ENCODE assay signal across 22 cellular contexts in the genomic region with DNA sequence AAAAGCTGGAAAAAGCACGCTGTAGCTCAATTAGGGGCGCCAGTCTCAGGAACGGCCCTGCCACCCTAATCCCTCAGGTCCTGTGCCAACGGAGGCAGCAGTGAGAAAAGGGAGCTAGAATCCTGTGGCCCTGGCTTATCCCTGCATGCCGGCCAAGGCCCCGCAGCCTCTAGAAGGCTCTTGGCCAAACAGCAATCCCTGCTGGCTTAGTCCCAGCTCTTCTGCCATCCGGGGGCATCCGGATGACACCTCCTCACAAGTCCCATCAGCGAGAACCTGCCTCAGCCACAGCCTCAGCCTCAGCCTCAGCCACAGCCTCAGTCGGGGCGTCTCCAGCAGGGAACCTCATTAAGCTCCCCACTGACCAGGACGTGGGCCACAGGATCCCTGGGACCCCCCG.
DNase-seq lines count a peak whose midpoint lies in the region; ATAC-seq, FAIRE-seq and TF ChIP-seq lines count a peak whose summit lies in the region.
"Had no signal": no experiment of that assay in that cellular context is flagged by ENCODE, and none has a peak within 500 bp of the region (broad histone marks: within the 10 kb centered on the region; RNA-seq: fewer than 3 reads in every experiment).

No MANE protein-coding gene starts in this region.

- peak overlapping the region; percentile 93 to 99 (median 97) for H3K4me2 ChIP-seq in BLaER1 treated with 17β-estradiol and CSF1 and Interleukin-3, amounts not matched to agents 10 nM and 100 nM
- peak overlapping the region; percentile 74 for H3K4me2 ChIP-seq in skeletal muscle satellite cell (ENCODE audit: low read length)

- H3K4me1 ChIP-seq in BLaER1 treated with 17β-estradiol and CSF1 and Interleukin-3, amounts not matched to agents 10 nM and 100 nM, result peaks cover 53 to 88% (median 81%) of the 10 kb centered on the region in 10 experiments
- H3K4me1 ChIP-seq in muscle layer of duodenum (ENCODE audit: control insufficient read depth in 1 of 2, insufficient read depth in 2 of 2, low read length in 2 of 2) (peaks cover 0 to 34% of the 10 kb centered on the region in 2 donors), skeletal muscle satellite cell (ENCODE audit: control insufficient read depth, insufficient read depth, low read length) (peaks cover 17% of the 10 kb centered on the region)
- H3K4me1 ChIP-seq: parathyroid adenoma had no signal

- peak; percentile 29 for DNase-seq in cerebellar cortex (ENCODE audit: low spot score)
- no peak for DNase-seq in dermis blood vessel endothelial cell
- no peak for DNase-seq in GM12892 (ENCODE audit: insufficient read length)
- DNase-seq: activated CD4-positive, alpha-beta T cell treated with anti-CD3 and anti-CD28 coated beads, Interleukin-2, amount 10 ng/mL, durations not matched to agents 7 days and 5 days; effector CD8-positive, alpha-beta T cell; naive B cell; NCI-H510A; stimulated activated CD4-positive, alpha-beta T cell treated with anti-CD3 and anti-CD28 coated beads, Interleukin-2, amount 100 ng/mL, for 24 hours; T-helper 17 cell had no signal

- FAIRE-seq in GM12892 (lab: Jason Lieb, UNC), result no peak
- FAIRE-seq: A204.1, astrocyte had no signal

- H3K9me3 ChIP-seq in BLaER1 treated with 17β-estradiol and CSF1 and Interleukin-3, amounts not matched to agents 10 nM and 100 nM (replicated peaks in 1 of 11), result no peaks in the 10 kb centered on the region
- H3K9me3 ChIP-seq in muscle layer of duodenum (ENCODE audit: control insufficient read depth in 1 of 2, low read length in 2 of 2) (no peaks in the 10 kb centered on the region), skeletal muscle satellite cell (replicated peaks; ENCODE audit: low read length) (no peaks in the 10 kb centered on the region)
- H3K9me3 ChIP-seq: thoracic aorta had no signal

- H3K4me3 ChIP-seq in BLaER1 treated with 17β-estradiol and CSF1 and Interleukin-3, amounts not matched to agents 10 nM and 100 nM, result peak overlapping the region in 8 of 10 experiments; percentile 61 to 79 (median 68); a peak in 14 of 20 replicates
- H3K4me3 ChIP-seq in muscle layer of duodenum (ENCODE audit: low read depth in 1 of 2, low read length in 2 of 2) (no peak overlapping the region), skeletal muscle satellite cell (ENCODE audit: low read length) (no peak overlapping the region)
- H3K4me3 ChIP-seq: lung, skin epidermis, thoracic aorta had no signal

- ATAC-seq in HG03571 (IDR thresholded peaks at IDR 0.05; ENCODE audit: unreplicated experiment) (no peak), HG02840 (IDR thresholded peaks at IDR 0.05; ENCODE audit: low FRiP score, unreplicated experiment) (no peak)
- ATAC-seq: activated naive CD4-positive, alpha-beta T cell treated with anti-CD3 and anti-CD28 coated beads, Interleukin-2, amount 50 U/mL, for 72 hours; stimulated activated effector memory CD8-positive, alpha-beta T cell treated with anti-CD3 and anti-CD28 coated beads, Interleukin-12 subunit alpha, Interleukin-12 subunit beta, amount 100 ng/mL, for 72 hours; T-helper 17 cell had no signal

- peak overlapping the region in 10 of 11 experiments; percentile 49 to 91 (median 82); a peak in 21 of 22 replicates for H3K9ac ChIP-seq in BLaER1 treated with 17β-estradiol and CSF1 and Interleukin-3, amounts not matched to agents 10 nM and 100 nM
- no peak overlapping the region for H3K9ac ChIP-seq in skeletal muscle satellite cell (ENCODE audit: low read depth, low read length)
- H3K9ac ChIP-seq: parathyroid adenoma had no signal

- H3K27ac ChIP-seq in BLaER1 treated with 17β-estradiol and CSF1 and Interleukin-3, amounts not matched to agents 10 nM and 100 nM, result peak overlapping the region in 9 of 11 experiments; percentile 70 to 92 (median 87); a peak in 19 of 22 replicates
- peak overlapping the region; percentile 63 for H3K27ac ChIP-seq in muscle layer of duodenum (ENCODE audit: low read length)
- H3K27ac ChIP-seq: parathyroid adenoma, thoracic aorta had no signal

- H4K20me1 ChIP-seq in BLaER1 treated with 17β-estradiol and CSF1 and Interleukin-3, amounts not matched to agents 10 nM and 100 nM, result peaks cover 0 to 11% (median 0%) of the 10 kb centered on the region in 11 experiments; a peak in 3 of 22 replicates

- no peak for TF ChIP-seq POLR2A in GM12892 (IDR thresholded peaks at IDR 0.05; ENCODE audit: low read depth, low read length)

- peaks cover 0 to 22% (median 0%) of the 10 kb centered on the region in 11 experiments; a peak in 6 of 22 replicates for H3K36me3 ChIP-seq in BLaER1 treated with 17β-estradiol and CSF1 and Interleukin-3, amounts not matched to agents 10 nM and 100 nM
- H3K36me3 ChIP-seq in muscle layer of duodenum (ENCODE audit: control insufficient read depth in 1 of 2, insufficient read depth in 2 of 2, low read length in 2 of 2), result no peaks in the 10 kb centered on the region
- H3K36me3 ChIP-seq in skeletal muscle satellite cell (ENCODE audit: insufficient read depth, low read length), result no peaks in the 10 kb centered on the region
- H3K36me3 ChIP-seq: thoracic aorta had no signal

- peaks cover 0 to 23% (median 0%) of the 10 kb centered on the region in 11 experiments; a peak in 3 of 22 replicates for H3K27me3 ChIP-seq in BLaER1 treated with 17β-estradiol and CSF1 and Interleukin-3, amounts not matched to agents 10 nM and 100 nM
- H3K27me3 ChIP-seq in muscle layer of duodenum (ENCODE audit: low read depth, low read length) (no peaks in the 10 kb centered on the region), skeletal muscle satellite cell (ENCODE audit: control insufficient read depth, insufficient read depth, low read length) (peaks cover 29% of the 10 kb centered on the region)

Comparison
In these comparisons a context has a peak if more than half of its experiments do, and no peak if none do; other contexts are left out.
1. H3K4me3 ChIP-seq: peak in BLaER1 treated with 17β-estradiol and CSF1 and Interleukin-3, amounts not matched to agents 10 nM and 100 nM (8 of 10); none in muscle layer of duodenum (0 of 2) and skeletal muscle satellite cell (single experiment).